ENCODE assay signal across 35 cellular contexts in the genomic region with DNA sequence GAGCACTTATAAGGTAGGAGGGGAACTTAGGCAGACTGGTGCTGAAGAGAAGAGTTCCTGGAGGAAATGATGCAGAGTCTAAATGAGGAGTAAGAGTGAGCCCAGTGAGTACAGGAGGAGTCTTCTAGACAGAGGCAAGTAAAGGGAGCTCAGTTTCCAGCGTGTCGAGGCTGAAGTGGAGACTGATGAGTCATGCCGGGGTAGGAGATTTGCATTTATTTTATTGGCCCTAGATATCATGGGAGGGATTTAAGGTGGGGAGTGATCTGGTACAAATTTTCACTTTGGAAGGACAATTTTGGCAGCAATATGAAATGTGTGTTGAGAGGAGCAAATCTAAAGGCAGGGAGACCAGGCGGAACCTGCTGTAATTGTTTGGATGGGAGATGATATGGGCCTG.
"Had no signal": no experiment of that assay in that cellular context is flagged by ENCODE, and none has a peak within 500 bp of the region (broad histone marks: within the 10 kb centered on the region; RNA-seq: fewer than 3 reads in every experiment).

No MANE protein-coding gene starts in this region.

- H3K4me3 ChIP-seq: adrenal gland, body of pancreas, breast epithelium, coronary artery, dorsolateral prefrontal cortex, esophagus squamous epithelium, gastroesophageal sphincter, heart right ventricle had no signal

- H3K36me3 ChIP-seq: adrenal gland, breast epithelium, esophagus squamous epithelium, gastroesophageal sphincter, heart right ventricle had no signal

- H3K4me3 Mint-ChIP-seq: activated CD4-positive, alpha-beta memory T cell treated with anti-CD3 and anti-CD28 coated beads for 36 hours; activated CD4-positive, alpha-beta T cell treated with anti-CD3 and anti-CD28 coated beads for 36 hours; activated CD4-positive, alpha-beta T cell treated with anti-CD3 and anti-CD28 coated beads, Interleukin-2, amount 10 ng/mL, durations not matched to agents 24 days and 14 days; activated CD8-positive, alpha-beta memory T cell treated with anti-CD3 and anti-CD28 coated beads, Interleukin-2, amount 10 ng/mL, durations not matched to agents 7 days and 5 days; activated CD8-positive, alpha-beta T cell treated with anti-CD3 and anti-CD28 coated beads, Interleukin-2, amount 10 ng/mL, durations not matched to agents 7 days and 5 days; activated naive CD4-positive, alpha-beta T cell treated with anti-CD3 and anti-CD28 coated beads for 36 hours; activated naive CD4-positive, alpha-beta T cell treated with anti-CD3 and anti-CD28 coated beads, Interleukin-2, amount 50 U/mL, for 24 hours; activated naive CD8-positive, alpha-beta T cell treated with anti-CD3 and anti-CD28 coated beads for 36 hours; activated naive CD8-positive, alpha-beta T cell treated with anti-CD3 and anti-CD28 coated beads, Interleukin-2, amount 50 U/mL, for 24 hours; activated T-helper 1 cell treated with anti-CD3 and anti-CD28 coated beads, Interleukin-12 subunit alpha, Interleukin-12 subunit beta, Interleukin-2, Interleukin-4 antibody, amounts not matched to agents 30 ng/mL and 10 ng/mL and 1 ng/mL, durations not matched to agents 14 hours and 24 hours and 36 hours; central memory CD8-positive, alpha-beta T cell; dendritic cell treated with granulocyte-macrophage colony-stimulating factor and Interleukin-4, amounts not matched to agents 40 ng/mL and 50 ng/mL, for 4 days had no signal

- H3K27me3 ChIP-seq: adrenal gland, breast epithelium, dorsolateral prefrontal cortex had no signal

- DNase-seq: activated CD4-positive, alpha-beta memory T cell treated with anti-CD3 and anti-CD28 coated beads for 36 hours; activated CD4-positive, alpha-beta T cell treated with anti-CD3 and anti-CD28 coated beads for 36 hours; activated CD4-positive, alpha-beta T cell treated with anti-CD3 and anti-CD28 coated beads, Interleukin-2, amount 10 ng/mL, durations not matched to agents 24 days and 14 days; activated CD4-positive, CD25-positive, alpha-beta regulatory T cell; activated CD4-positive, CD25-positive, alpha-beta regulatory T cell treated with anti-CD3 and anti-CD28 coated beads, Interleukin-2, amount 50 U/mL, for 72 hours; activated CD8-positive, alpha-beta memory T cell treated with anti-CD3 and anti-CD28 coated beads, Interleukin-2, amount 10 ng/mL, durations not matched to agents 7 days and 5 days; activated CD8-positive, alpha-beta memory T cell treated with anti-CD3 and anti-CD28 coated beads, Interleukin-2, amount 50 U/mL, for 4 hours; activated CD8-positive, alpha-beta T cell treated with anti-CD3 and anti-CD28 coated beads, Interleukin-2, amount 10 ng/mL, durations not matched to agents 7 days and 5 days; activated effector memory CD4-positive, alpha-beta T cell treated with anti-CD3 and anti-CD28 coated beads, Interleukin-2, amount 50 U/mL, for 16 hours; activated naive CD4-positive, alpha-beta T cell treated with anti-CD3 and anti-CD28 coated beads for 36 hours; activated naive CD8-positive, alpha-beta T cell treated with anti-CD3 and anti-CD28 coated beads for 36 hours; activated naive CD8-positive, alpha-beta T cell treated with anti-CD3 and anti-CD28 coated beads, Interleukin-2, amount 50 U/mL, for 24 hours; activated T-cell treated with anti-CD3 and anti-CD28 coated beads, Interleukin-2, amount 50 U/mL, for 1 hour; activated T-cell treated with anti-CD3 and anti-CD28 coated beads, Interleukin-2, amount 50 U/mL, for 48 hours; adrenal gland; amygdala; aorta; body of pancreas; dorsolateral prefrontal cortex; effector CD4-positive, alpha-beta T cell; esophagus squamous epithelium; foreskin melanocyte; heart right ventricle; T-helper 2 cell had no signal

- H3K9me3 ChIP-seq: adrenal gland, body of pancreas, esophagus squamous epithelium had no signal

- FAIRE-seq: endometrium, endothelial cell of umbilical vein had no signal

- H3K9me3 Mint-ChIP-seq: dendritic cell treated with granulocyte-macrophage colony-stimulating factor and Interleukin-4, amounts not matched to agents 40 ng/mL and 50 ng/mL, for 4 days had no signal

- ATAC-seq: activated CD4-positive, alpha-beta T cell treated with anti-CD3 and anti-CD28 coated beads for 36 hours; activated CD8-positive, alpha-beta memory T cell treated with anti-CD3 and anti-CD28 coated beads, Interleukin-2, amount 10 ng/mL, durations not matched to agents 7 days and 5 days; activated CD8-positive, alpha-beta T cell treated with anti-CD3 and anti-CD28 coated beads, Interleukin-2, amount 10 ng/mL, durations not matched to agents 7 days and 5 days; activated naive CD8-positive, alpha-beta T cell treated with anti-CD3 and anti-CD28 coated beads, Interleukin-2, amount 50 U/mL, for 24 hours; body of pancreas; gastroesophageal sphincter; heart right ventricle had no signal

- H3K27ac ChIP-seq: adrenal gland, body of pancreas, breast epithelium, coronary artery, dorsolateral prefrontal cortex, epithelial cell of prostate, esophagus squamous epithelium, gastroesophageal sphincter, heart right ventricle had no signal

- H3K4me1 Mint-ChIP-seq: activated CD4-positive, alpha-beta T cell treated with anti-CD3 and anti-CD28 coated beads for 36 hours; activated CD4-positive, alpha-beta T cell treated with anti-CD3 and anti-CD28 coated beads, Interleukin-2, amount 10 ng/mL, durations not matched to agents 24 days and 14 days; activated CD8-positive, alpha-beta memory T cell treated with anti-CD3 and anti-CD28 coated beads, Interleukin-2, amount 10 ng/mL, durations not matched to agents 7 days and 5 days; activated naive CD4-positive, alpha-beta T cell treated with anti-CD3 and anti-CD28 coated beads, Interleukin-2, amount 50 U/mL, for 24 hours; activated naive CD8-positive, alpha-beta T cell treated with anti-CD3 and anti-CD28 coated beads for 36 hours; activated naive CD8-positive, alpha-beta T cell treated with anti-CD3 and anti-CD28 coated beads, Interleukin-2, amount 50 U/mL, for 24 hours; central memory CD8-positive, alpha-beta T cell had no signal

- H3K36me3 Mint-ChIP-seq: activated CD4-positive, alpha-beta memory T cell treated with anti-CD3 and anti-CD28 coated beads for 36 hours; activated naive CD4-positive, alpha-beta T cell treated with anti-CD3 and anti-CD28 coated beads, Interleukin-2, amount 50 U/mL, for 24 hours had no signal

- H3K27ac Mint-ChIP-seq: activated CD4-positive, alpha-beta memory T cell treated with anti-CD3 and anti-CD28 coated beads for 36 hours; activated CD4-positive, alpha-beta T cell treated with anti-CD3 and anti-CD28 coated beads for 36 hours; activated CD4-positive, alpha-beta T cell treated with anti-CD3 and anti-CD28 coated beads, Interleukin-2, amount 10 ng/mL, durations not matched to agents 24 days and 14 days; activated CD8-positive, alpha-beta memory T cell treated with anti-CD3 and anti-CD28 coated beads, Interleukin-2, amount 10 ng/mL, durations not matched to agents 7 days and 5 days; activated CD8-positive, alpha-beta T cell treated with anti-CD3 and anti-CD28 coated beads, Interleukin-2, amount 10 ng/mL, durations not matched to agents 7 days and 5 days; activated naive CD4-positive, alpha-beta T cell treated with anti-CD3 and anti-CD28 coated beads for 36 hours; activated naive CD4-positive, alpha-beta T cell treated with anti-CD3 and anti-CD28 coated beads, Interleukin-2, amount 50 U/mL, for 24 hours; activated naive CD8-positive, alpha-beta T cell treated with anti-CD3 and anti-CD28 coated beads for 36 hours; activated naive CD8-positive, alpha-beta T cell treated with anti-CD3 and anti-CD28 coated beads, Interleukin-2, amount 50 U/mL, for 24 hours; activated T-helper 1 cell treated with anti-CD3 and anti-CD28 coated beads, Interleukin-12 subunit alpha, Interleukin-12 subunit beta, Interleukin-2, Interleukin-4 antibody, amounts not matched to agents 30 ng/mL and 10 ng/mL and 1 ng/mL, durations not matched to agents 14 hours and 24 hours and 36 hours; activated T-helper 2 cell treated with anti-CD3 and anti-CD28 coated beads, Interferon-gamma antibody, Interleukin-2, Interleukin-4, amounts not matched to agents 10 μg/mL and 5 μg/mL and 100 μg/mL, durations not matched to agents 14 hours and 24 hours and 36 hours; dendritic cell treated with granulocyte-macrophage colony-stimulating factor and Interleukin-4, amounts not matched to agents 40 ng/mL and 50 ng/mL, for 4 days had no signal

- H3K4me1 ChIP-seq: adrenal gland, body of pancreas, breast epithelium, esophagus squamous epithelium, gastroesophageal sphincter, heart right ventricle had no signal
